In genomic region chr3:69088033-69088432, GRCh38 we compare ENCODE assay signal across 8 cellular contexts. TPM values are rescaled to one million over a fixed set of nuclear protein-coding genes. Genes with fewer than 3 reads are reported as not detected.
A peak's percentile ranks its signal among the peaks of the same experiment; 100 is the strongest.
DNase-seq lines count a peak whose midpoint lies in the region; ATAC-seq and TF ChIP-seq lines count a peak whose summit lies in the region.

No MANE protein-coding gene starts in this region.

- H3K27ac Mint-ChIP-seq in activated naive CD8-positive, alpha-beta T cell treated with anti-CD3 and anti-CD28 coated beads, Interleukin-2, amount 10 ng/mL, durations not matched to agents 7 days and 5 days = peak overlapping the region; percentile 90

- in situ Hi-C loops in GM13977 (cut with MboI; ENCODE audit: low pct_unique_long_range_greater_than_20kb, low sequenced_read_pairs, unreplicated experiment) = no loop called here

- peak overlapping the region; percentile 86 for H3K4me3 Mint-ChIP-seq in activated naive CD8-positive, alpha-beta T cell treated with anti-CD3 and anti-CD28 coated beads, Interleukin-2, amount 10 ng/mL, durations not matched to agents 7 days and 5 days

- H3K27me3 Mint-ChIP-seq in activated naive CD8-positive, alpha-beta T cell treated with anti-CD3 and anti-CD28 coated beads, Interleukin-2, amount 10 ng/mL, durations not matched to agents 7 days and 5 days = no peaks in the 10 kb centered on the region

- H3K4me1 Mint-ChIP-seq in activated naive CD8-positive, alpha-beta T cell treated with anti-CD3 and anti-CD28 coated beads, Interleukin-2, amount 10 ng/mL, durations not matched to agents 7 days and 5 days = peaks cover 57% of the 10 kb centered on the region

- no peak for TF ChIP-seq CTCF in GM13977 (IDR thresholded peaks at IDR 0.05; ENCODE audit: extremely low read depth, insufficient read depth, missing control alignments)

- ATAC-seq in GM18502 (IDR thresholded peaks at IDR 0.05; ENCODE audit: poor library complexity, unreplicated experiment) = peak; percentile 22
- ATAC-seq in HG02884 (IDR thresholded peaks at IDR 0.05; ENCODE audit: unreplicated experiment) = peak; percentile 21
- no peak for ATAC-seq in activated naive CD8-positive, alpha-beta T cell treated with anti-CD3 and anti-CD28 coated beads, Interleukin-2, amount 10 ng/mL, durations not matched to agents 7 days and 5 days (ENCODE audit: low read depth)

- H3K36me3 Mint-ChIP-seq in activated naive CD8-positive, alpha-beta T cell treated with anti-CD3 and anti-CD28 coated beads, Interleukin-2, amount 10 ng/mL, durations not matched to agents 7 days and 5 days = peaks cover 33% of the 10 kb centered on the region

- DNase-seq in activated naive CD8-positive, alpha-beta T cell treated with anti-CD3 and anti-CD28 coated beads, Interleukin-2, amount 10 ng/mL, durations not matched to agents 7 days and 5 days = no peak
- DNase-seq in medulla oblongata (ENCODE audit: extremely low spot score) = peak; percentile 48
- DNase-seq in epidermal melanocyte (ENCODE audit: insufficient read length, low spot score) = no peak
- DNase-seq in GDM1 (lab: John Stamatoyannopoulos, UW) = no peak
- DNase-seq in NCI-H1436 (lab: John Stamatoyannopoulos, UW) = no peak
- DNase-seq in GM13977 (ENCODE audit: low spot score) = no peak

- POLR2A ChIA-PET in activated naive CD8-positive, alpha-beta T cell treated with anti-CD3 and anti-CD28 coated beads, Interleukin-2, amount 10 ng/mL, durations not matched to agents 7 days and 5 days (lab: Charles Lee) = interaction anchor here (1.1 to 6.7 kb wide), 6 partner anchors 9 to 74 kb away, joined by 3 to 60 read pairs (median 38); partner anchors contain the start of genes EOGT, TMF1 and UBA3

- no peaks in the 10 kb centered on the region for H3K9me3 Mint-ChIP-seq in activated naive CD8-positive, alpha-beta T cell treated with anti-CD3 and anti-CD28 coated beads, Interleukin-2, amount 10 ng/mL, durations not matched to agents 7 days and 5 days

RNA-seq across cellular contexts. Expression of gene ARL6IP5, which starts 3.3 kb away (rescaled TPM):
- total RNA-seq in activated naive CD8-positive, alpha-beta T cell treated with anti-CD3 and anti-CD28 coated beads, Interleukin-2, amount 10 ng/mL, durations not matched to agents 7 days and 5 days = 100 to 1,000 TPM; 147 to 150 TPM

RNA-seq across cellular contexts. Expression of gene UBA3, which starts 7.9 kb away (rescaled TPM):
- total RNA-seq in activated naive CD8-positive, alpha-beta T cell treated with anti-CD3 and anti-CD28 coated beads, Interleukin-2, amount 10 ng/mL, durations not matched to agents 7 days and 5 days = 100 to 1,000 TPM in 1 of 2 experiments, 10 to 100 TPM in 1; 91.2 to 102 TPM

RNA-seq across cellular contexts. Expression of gene LMOD3, which starts 34.4 kb away (rescaled TPM):
- total RNA-seq in activated naive CD8-positive, alpha-beta T cell treated with anti-CD3 and anti-CD28 coated beads, Interleukin-2, amount 10 ng/mL, durations not matched to agents 7 days and 5 days = not detected

RNA-seq across cellular contexts. Expression of gene TMF1, which starts 35.9 kb away (rescaled TPM):
- 10 to 100 TPM; 53.5 to 55.2 TPM for total RNA-seq in activated naive CD8-positive, alpha-beta T cell treated with anti-CD3 and anti-CD28 coated beads, Interleukin-2, amount 10 ng/mL, durations not matched to agents 7 days and 5 days
